In genomic region chr7:22850394-22850793, GRCh38 we compare ENCODE assay signal across 5 cellular contexts. TPM values are rescaled to one million over a fixed set of nuclear protein-coding genes. Genes with fewer than 3 reads are reported as not detected.
DNase-seq lines count a peak whose midpoint lies in the region; ATAC-seq, FAIRE-seq and TF ChIP-seq lines count a peak whose summit lies in the region.
"Not testable (repeated sequence)": the region's sequence is repeated elsewhere in the genome, so short reads cannot be mapped to it uniquely, and the experiment has no call there.

No MANE protein-coding gene starts in this region.

- H3K4me1 ChIP-seq in HEK293 (ENCODE audit: control insufficient read depth, insufficient read depth, low read length) = not testable (repeated sequence)
- peaks cover 14 to 18% of the 10 kb centered on the region in 2 experiments for H3K4me1 ChIP-seq in K562 (replicated peaks in 1 of 2; ENCODE audit: control insufficient read depth in 2 of 2, insufficient read depth in 2 of 2, low read length in 2 of 2)
- peaks cover 35% of the 10 kb centered on the region for H3K4me1 ChIP-seq in psoas muscle
- peaks cover 15 to 37% (median 25%) of the 10 kb centered on the region in 3 donors for H3K4me1 ChIP-seq in skeletal muscle tissue (ENCODE audit: control insufficient read depth in 3 of 3, insufficient read depth in 3 of 3, low read length in 3 of 3)

- not testable (repeated sequence) for H3K36me3 ChIP-seq in HEK293 (ENCODE audit: control insufficient read depth in 2 of 2, insufficient read depth in 1 of 2, low read length in 2 of 2); K562 (ENCODE audit: control insufficient read depth, insufficient read depth, low read length); psoas muscle (ENCODE audit: insufficient read depth in 1 of 2, low read depth in 1 of 2); skeletal muscle tissue (ENCODE audit: control insufficient read depth in 3 of 3, insufficient read depth in 3 of 3, low read length in 3 of 3)

- H3K27me3 ChIP-seq in K562 (ENCODE audit: control insufficient read depth in 2 of 2, insufficient read depth in 2 of 2, low read length in 2 of 2); psoas muscle (ENCODE audit: insufficient read depth in 3 of 3, low read length in 2 of 3); skeletal muscle tissue (ENCODE audit: control insufficient read depth in 3 of 3, insufficient read depth in 3 of 3, low read length in 3 of 3): not testable (repeated sequence)

- not testable (repeated sequence) for TF ChIP-seq EP300 in K562 (IDR thresholded peaks at IDR 0.05; ENCODE audit: low read length)

- H3K9me1 ChIP-seq in K562 (ENCODE audit: control insufficient read depth, insufficient read depth, low read length) = not testable (repeated sequence)

- POLR2A ChIA-PET in HEK293 (lab: Yijun Ruan, JAX); K562 (lab: Yijun Ruan, JAX): not testable (repeated sequence)

- FAIRE-seq in K562 (lab: Jason Lieb, UNC) = not testable (repeated sequence)

- ATAC-seq in K562, psoas muscle: not testable (repeated sequence)

- H3K36me3 Mint-ChIP-seq in glutamatergic neuron (ENCODE audit: unreplicated experiment) = not testable (repeated sequence)

- H3K27ac ChIP-seq in HEK293 (ENCODE audit: extremely low read depth, low read depth, low read length); K562 (ENCODE audit: extremely low read depth, low read depth, low read length): not testable (repeated sequence)
- H3K27ac ChIP-seq in psoas muscle (peak overlapping the region; percentile 97), skeletal muscle tissue (ENCODE audit: low read depth, low read length) (peak overlapping the region; percentile 68)

- not testable (repeated sequence) for H3K9me3 ChIP-seq in HEK293 (ENCODE audit: control insufficient read depth, insufficient read depth, low read depth, low read length); K562 (replicated peaks; ENCODE audit: control insufficient read depth, insufficient read depth, low read depth, low read length); psoas muscle; skeletal muscle tissue (ENCODE audit: control insufficient read depth in 3 of 3, low read length in 3 of 3)

- not testable (repeated sequence) for BruUV-seq in K562 (replicated peaks; lab: Mats Ljungman, UMichigan)

- not testable (repeated sequence) for H3K4me2 ChIP-seq in K562 (ENCODE audit: insufficient read depth, low read length)

- not testable (repeated sequence) for H4K20me1 ChIP-seq in K562 (replicated peaks; ENCODE audit: control insufficient read depth, insufficient read depth, low read length)

- H3K4me1 Mint-ChIP-seq in glutamatergic neuron (ENCODE audit: low read depth, unreplicated experiment) = peaks cover 27% of the 10 kb centered on the region

- not testable (repeated sequence) for DNase-seq in K562 (ENCODE audit: extremely low read depth in 1 of 4, low spot score in 3 of 4); glutamatergic neuron; psoas muscle

- H3K27ac Mint-ChIP-seq in glutamatergic neuron (ENCODE audit: unreplicated experiment) = peak overlapping the region; percentile 94

- peaks cover 15% of the 10 kb centered on the region for H3K9me3 Mint-ChIP-seq in glutamatergic neuron (ENCODE audit: unreplicated experiment)

- CTCF ChIA-PET in HEK293 (lab: Yijun Ruan, JAX) = interaction anchor here (1.9 to 3.2 kb wide), 2 partner anchors 10 to 205 kb away, joined by 11 to 13 read pairs; no protein-coding TSS in a partner anchor
- CTCF ChIA-PET in K562 (lab: Yijun Ruan, JAX; ENCODE audit: low intra/inter-chr PET ratio) = not testable (repeated sequence)

- not testable (repeated sequence) for H3K9ac ChIP-seq in K562 (ENCODE audit: insufficient read depth in 1 of 2, low read depth in 2 of 2, low read length in 2 of 2); skeletal muscle tissue (ENCODE audit: low read depth in 1 of 3, low read length in 3 of 3)

- not testable (repeated sequence) for H2AFZ ChIP-seq in K562 (ENCODE audit: low read depth, low read length)

- intact Hi-C loops in K562 (cut with micrococcal nuclease) = loop anchor here (10.0 kb wide), 2 partner anchors 186 to 286 kb away; no protein-coding TSS in a partner anchor
- intact Hi-C loops in psoas muscle (cut with DNase I) = loop anchor here in 1 of 2 donors (5.0 to 10.0 kb wide), 2 partner anchors 123 to 164 kb away; partner anchors contain the start of genes HYCC1 and IL6

- not testable (repeated sequence) for H3K4me3 Mint-ChIP-seq in glutamatergic neuron (ENCODE audit: unreplicated experiment)

- TF ChIP-seq RAD21 in K562 (CRISPR knock-in tag; conservative IDR thresholded peaks at IDR 0.05 in 1 of 2, IDR thresholded peaks at IDR 0.05 in 1 of 2) = not testable (repeated sequence)

- in situ Hi-C loops in K562 (cut with MboI) = not testable (repeated sequence)

- peaks cover 11% of the 10 kb centered on the region for H3K27me3 Mint-ChIP-seq in glutamatergic neuron (ENCODE audit: unreplicated experiment)

- not testable (repeated sequence) for TF ChIP-seq POLR2A in K562 (conservative IDR thresholded peaks at IDR 0.05)

- TF ChIP-seq CTCF in HEK293 (tag by site-specific recombination; IDR thresholded peaks at IDR 0.05); K562 (IDR thresholded peaks at IDR 0.05 in 2 of 3, conservative IDR thresholded peaks at IDR 0.05 in 1 of 3; ENCODE audit: insufficient read depth in 2 of 3, low read depth in 1 of 3, low read length in 3 of 3); glutamatergic neuron (IDR thresholded peaks at IDR 0.05; ENCODE audit: partially characterized antibody, unreplicated experiment); psoas muscle (IDR thresholded peaks at IDR 0.05): not testable (repeated sequence)

- H3K4me3 ChIP-seq in HEK293 (ENCODE audit: low read depth, low read length); K562; psoas muscle; skeletal muscle tissue (ENCODE audit: low read length in 3 of 3): not testable (repeated sequence)

- peaks cover 12% of the 10 kb centered on the region for H3K79me2 ChIP-seq in K562 (ENCODE audit: control insufficient read depth, insufficient read depth, low read length)

- no CpG with 5 or more reads among the region's 1 CpG for WGBS in K562 (ENCODE audit: insufficient coverage, low coverage, missing lambda C conversion rate)
- WGBS in psoas muscle, 3 donors = 73 to 92% (median 78%) methylated on average over 1 of the region's 1 CpG

TF ChIP-seq in HEK293, 187 proteins besides CTCF, POLR2A, EP300 and RAD21:
- 0 out of 2 replicates have a peak, but pooled peaks have one; percentile 50 for TF ChIP-seq ZNF121 (tag by site-specific recombination; IDR thresholded peaks at IDR 0.05)

TF ChIP-seq in K562, 482 proteins besides CTCF, POLR2A, EP300 and RAD21:
- TF ChIP-seq BCOR (IDR thresholded peaks at IDR 0.05) (peak; percentile 56; the same call in 1 of the 2 replicates), ZNF121 (CRISPR knock-in tag; conservative IDR thresholded peaks at IDR 0.05) (peak; percentile 94)

RNA-seq across cellular contexts. Expression of gene TOMM7, which starts 27.7 kb away (rescaled TPM):
- total RNA-seq in K562 (2011; cell fraction: chromatin; rRNA removed; ENCODE audit: low replicate concordance) = 33.0 and 56.7 TPM in 2 replicates
- total RNA-seq in K562 (2011; cell fraction: nucleolus; rRNA removed) = 99.1 and 138 TPM in 2 replicates
- total RNA-seq in K562 (2011; cell fraction: nucleoplasm; rRNA removed) = 91.9 and 144 TPM in 2 replicates
- total RNA-seq in K562 (2014; rRNA removed) (254 and 299 TPM in 2 replicates), K562 (2014; rRNA removed; fragmentation: Illumina TruSeq; extraction: Trizol) (527 and 643 TPM in 2 replicates), K562 (2015; rRNA removed; fragmentation: Illumina TruSeq; extraction: Trizol) (301 and 309 TPM in 2 replicates), K562 (2021) (421 and 457 TPM in 2 replicates), glutamatergic neuron (ENCODE audit: unreplicated experiment) (111 TPM), psoas muscle (100 to 1,000 TPM; 465 to 704 (median 639) TPM), skeletal muscle tissue (414 TPM)
- polyA plus RNA-seq in K562 (2011; rRNA removed) (1,717 and 2,316 TPM in 2 replicates), K562 (2014; fragmentation: Illumina TruSeq; extraction: Trizol) (263 and 283 TPM in 2 replicates), K562 (2014; fragmentation: Nextera tagmentation; extraction: Ambion mirVana) (100 to 1,000 TPM; 787 to 797 TPM), K562 (2014; rRNA removed) (564 and 638 TPM in 2 replicates), psoas muscle (100 to 1,000 TPM; 401 to 791 (median 735) TPM)
- 211 and 453 TPM in 2 replicates for polyA plus RNA-seq in K562 (2011; cell fraction: cytosol; rRNA removed)
- 114 and 243 TPM in 2 replicates for polyA plus RNA-seq in K562 (2011; cell fraction: nucleus; rRNA removed)
- 614 and 759 TPM in 2 replicates for polyA plus RNA-seq in K562 (2012)
- polyA minus RNA-seq in K562 (2011; rRNA and poly(A)+ RNA removed) = 96.8 and 124 TPM in 2 replicates
- polyA minus RNA-seq in K562 (2011; cell fraction: cytosol; rRNA and poly(A)+ RNA removed) = 53.5 and 72.6 TPM in 2 replicates
- 31.4 and 79.2 TPM in 2 replicates for polyA minus RNA-seq in K562 (2011; cell fraction: nucleus; rRNA and poly(A)+ RNA removed)
